In the genomic region with DNA sequence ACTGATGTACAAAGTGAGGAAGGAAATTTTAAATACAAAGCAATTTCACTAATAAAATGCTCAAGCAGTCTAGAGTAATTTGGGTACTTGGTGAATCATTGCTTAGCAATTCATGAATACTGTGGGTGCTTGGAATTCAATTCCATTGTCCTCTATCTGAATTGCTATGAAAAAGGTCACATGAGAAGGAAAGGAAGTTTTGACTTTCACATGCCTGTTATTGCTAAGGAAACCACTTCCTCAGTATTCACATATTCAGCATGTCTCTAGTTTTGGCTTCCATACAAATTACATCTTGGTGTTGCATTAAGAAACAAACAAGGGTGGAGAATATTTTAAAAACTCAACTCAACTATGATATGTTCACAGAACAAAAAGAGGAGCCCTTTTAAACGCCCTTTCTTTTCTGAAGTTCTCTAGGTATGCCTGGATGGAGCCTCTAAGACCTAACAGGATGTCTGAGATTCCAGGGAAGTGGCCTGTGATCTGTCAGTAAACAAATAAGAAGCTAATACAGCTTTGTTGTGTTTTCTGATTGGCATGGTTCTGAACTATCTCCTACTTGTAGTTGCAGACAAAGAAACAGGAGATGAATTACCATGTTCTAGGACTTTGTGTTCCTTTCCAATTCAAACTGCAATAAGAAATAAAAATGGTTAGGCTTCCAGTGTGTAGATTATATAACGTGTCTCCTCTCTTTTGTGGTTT, we compare ENCODE assay signal across 9 cellular contexts.
DNase-seq lines count a peak whose midpoint lies in the region; ATAC-seq, FAIRE-seq and TF ChIP-seq lines count a peak whose summit lies in the region.
"Had no signal": no experiment of that assay in that cellular context is flagged by ENCODE, and none has a peak within 500 bp of the region (broad histone marks: within the 10 kb centered on the region; RNA-seq: fewer than 3 reads in every experiment).

No MANE protein-coding gene starts in this region.

- H3K4me3 ChIP-seq in colonic mucosa (no peak overlapping the region), left lung (no peak overlapping the region)

- H3K4me3 Mint-ChIP-seq in activated CD4-positive, alpha-beta T cell treated with anti-CD3 and anti-CD28 coated beads for 36 hours, result no peak overlapping the region
- no peak overlapping the region for H3K4me3 Mint-ChIP-seq in type B pancreatic cell

- CTCF ChIA-PET in activated CD4-positive, alpha-beta T cell treated with anti-CD3 and anti-CD28 coated beads for 36 hours (lab: Charles Lee), result no interaction called here

- H3K9me3 Mint-ChIP-seq in activated CD4-positive, alpha-beta T cell treated with anti-CD3 and anti-CD28 coated beads for 36 hours (ENCODE audit: low read depth), result no peaks in the 10 kb centered on the region
- no peaks in the 10 kb centered on the region for H3K9me3 Mint-ChIP-seq in type B pancreatic cell

- POLR2A ChIA-PET in activated CD4-positive, alpha-beta T cell treated with anti-CD3 and anti-CD28 coated beads for 36 hours (lab: Charles Lee), result no interaction called here

- ATAC-seq in activated CD4-positive, alpha-beta T cell treated with anti-CD3 and anti-CD28 coated beads for 36 hours, result peak; percentile 26
- ATAC-seq in left lung (peak; percentile 72), GM19023 (IDR thresholded peaks at IDR 0.05; ENCODE audit: unreplicated experiment) (no peak)

- H3K4me1 ChIP-seq in colonic mucosa (no peaks in the 10 kb centered on the region), left lung (peaks cover 21 to 34% of the 10 kb centered on the region in 2 donors)

- no peak overlapping the region for H3K27ac Mint-ChIP-seq in activated CD4-positive, alpha-beta T cell treated with anti-CD3 and anti-CD28 coated beads for 36 hours
- H3K27ac Mint-ChIP-seq in type B pancreatic cell, result no peak overlapping the region

- intact Hi-C loops in activated CD4-positive, alpha-beta T cell treated with anti-CD3 and anti-CD28 coated beads for 36 hours (cut with DNase I, micrococcal nuclease), result no loop called here
- intact Hi-C loops in colonic mucosa (cut with DNase I), result no loop called here
- intact Hi-C loops in left lung (cut with DNase I), result no loop called here

- no peak for FAIRE-seq in urothelium cell line (lab: Jason Lieb, UNC)

- no peak overlapping the region for H3K9ac ChIP-seq in colonic mucosa (ENCODE audit: low read depth in 2 of 2, low read length in 2 of 2)

- peaks cover 3% of the 10 kb centered on the region for H3K27me3 Mint-ChIP-seq in activated CD4-positive, alpha-beta T cell treated with anti-CD3 and anti-CD28 coated beads for 36 hours
- no peaks in the 10 kb centered on the region for H3K27me3 Mint-ChIP-seq in type B pancreatic cell

- peaks cover 5% of the 10 kb centered on the region for H3K4me1 Mint-ChIP-seq in activated CD4-positive, alpha-beta T cell treated with anti-CD3 and anti-CD28 coated beads for 36 hours
- peaks cover 8% of the 10 kb centered on the region for H3K4me1 Mint-ChIP-seq in type B pancreatic cell (ENCODE audit: unreplicated experiment)

- H3K27ac ChIP-seq in colonic mucosa (peak overlapping the region; percentile 2), left lung (peak overlapping the region; percentile 50 to 81)

- no peaks in the 10 kb centered on the region for H3K27me3 ChIP-seq in colonic mucosa
- H3K27me3 ChIP-seq in left lung, result no peaks in the 10 kb centered on the region

- no peak for TF ChIP-seq CTCF in colonic mucosa (IDR thresholded peaks at IDR 0.05)
- no peak for TF ChIP-seq CTCF in left lung (IDR thresholded peaks at IDR 0.05)
- TF ChIP-seq CTCF in type B pancreatic cell (conservative IDR thresholded peaks at IDR 0.05), result no peak

- H3K36me3 Mint-ChIP-seq in activated CD4-positive, alpha-beta T cell treated with anti-CD3 and anti-CD28 coated beads for 36 hours (ENCODE audit: low read depth), result no peaks in the 10 kb centered on the region
- H3K36me3 Mint-ChIP-seq in type B pancreatic cell, result no peaks in the 10 kb centered on the region

- H3K36me3 ChIP-seq in colonic mucosa (no peaks in the 10 kb centered on the region), left lung (no peaks in the 10 kb centered on the region)

- H3K9me3 ChIP-seq in colonic mucosa, result no peaks in the 10 kb centered on the region
- no peaks in the 10 kb centered on the region for H3K9me3 ChIP-seq in left lung

- DNase-seq in activated CD4-positive, alpha-beta T cell treated with anti-CD3 and anti-CD28 coated beads for 36 hours, result no peak
- no peak for DNase-seq in activated CD4-positive, alpha-beta T cell treated with anti-CD3 and anti-CD28 coated beads, Interleukin-2, amount 50 U/mL, for 1 hour
- no peak for DNase-seq in colonic mucosa
- no peak for DNase-seq in left lung
- peak; percentile 57 for DNase-seq in urothelium cell line (ENCODE audit: low spot score)
- no peak for DNase-seq in type B pancreatic cell (ENCODE audit: extremely low spot score, unreplicated experiment)
- DNase-seq in SKM-1 (lab: John Stamatoyannopoulos, UW; ENCODE audit: unreplicated experiment), result no peak
- DNase-seq: AML-193 had no signal
